In genomic region chr11:12098601-12099000, GRCh38 we compare ENCODE assay signal across 25 cellular contexts.
"Had no signal": no experiment of that assay in that cellular context is flagged by ENCODE, and none has a peak within 500 bp of the region (broad histone marks: within the 10 kb centered on the region; RNA-seq: fewer than 3 reads in every experiment).

No MANE protein-coding gene starts in this region.

- H3K36me3 ChIP-seq: esophagus muscularis mucosa, gastrocnemius medialis, left ventricle myocardium inferior, lower lobe of right lung, neural progenitor cell, ovary, tibial nerve, upper lobe of right lung, vagina had no signal

- DNase-seq: effector memory CD8-positive, alpha-beta T cell; gastrocnemius medialis; glutamatergic neuron; kidney; left cardiac atrium; left ventricle myocardium inferior; lower lobe of right lung; nucleus accumbens; ovary; right cardiac atrium; stimulated activated CD4-positive, alpha-beta T cell treated with anti-CD3 and anti-CD28 coated beads, Interleukin-4, amount 100 ng/mL, for 1 hour; stimulated activated CD8-positive, alpha-beta memory T cell treated with anti-CD3 and anti-CD28 coated beads, Interleukin-4, amount 100 ng/mL, for 48 hours; stimulated activated naive CD8-positive, alpha-beta T cell treated with anti-CD3 and anti-CD28 coated beads, Interleukin-15, Interleukin-2, amounts not matched to agents 100 U/mL and 50 U/mL, for 24 hours; upper lobe of right lung had no signal

- H3K4me2 ChIP-seq: neural progenitor cell had no signal

- H3K9me3 Mint-ChIP-seq: dendritic cell treated with granulocyte-macrophage colony-stimulating factor and Interleukin-4, amounts not matched to agents 40 ng/mL and 50 ng/mL, for 4 days; effector memory CD8-positive, alpha-beta T cell; memory B cell; mesothelial cell of epicardium; natural killer cell treated with Interleukin-12 subunit alpha and Interleukin-12 subunit beta and Interleukin-15 and Interleukin-18, amount 100 ng/mL, for 72 hours; neural progenitor cell; stimulated activated effector memory CD8-positive, alpha-beta T cell treated with anti-CD3 and anti-CD28 coated beads, Interleukin-12 subunit alpha, Interleukin-12 subunit beta, amount 100 ng/mL, for 72 hours had no signal

- H3K4me3 Mint-ChIP-seq: dendritic cell treated with granulocyte-macrophage colony-stimulating factor and Interleukin-4, amounts not matched to agents 40 ng/mL and 50 ng/mL, for 4 days; effector memory CD8-positive, alpha-beta T cell; memory B cell; mesothelial cell of epicardium; natural killer cell treated with Interleukin-12 subunit alpha and Interleukin-12 subunit beta and Interleukin-15 and Interleukin-18, amount 100 ng/mL, for 72 hours; neural progenitor cell; stimulated activated effector memory CD8-positive, alpha-beta T cell treated with anti-CD3 and anti-CD28 coated beads, Interleukin-12 subunit alpha, Interleukin-12 subunit beta, amount 100 ng/mL, for 72 hours had no signal

- H3K4me3 ChIP-seq: esophagus muscularis mucosa, gastrocnemius medialis, left ventricle myocardium inferior, lower lobe of right lung, neural progenitor cell, ovary, testis, tibial nerve, upper lobe of right lung, vagina had no signal

- H2AFZ ChIP-seq: neural progenitor cell had no signal

- H3K9me3 ChIP-seq: esophagus muscularis mucosa, gastrocnemius medialis, left ventricle myocardium inferior, lower lobe of right lung, ovary, testis, tibial nerve, upper lobe of right lung, vagina had no signal

- H3K27ac Mint-ChIP-seq: memory B cell; mesothelial cell of epicardium; neural progenitor cell; progenitor cell of endocrine pancreas; stimulated activated effector memory CD8-positive, alpha-beta T cell treated with anti-CD3 and anti-CD28 coated beads, Interleukin-12 subunit alpha, Interleukin-12 subunit beta, amount 100 ng/mL, for 72 hours had no signal

- H3K36me3 Mint-ChIP-seq: memory B cell; mesothelial cell of epicardium; natural killer cell treated with Interleukin-12 subunit alpha and Interleukin-12 subunit beta and Interleukin-15 and Interleukin-18, amount 100 ng/mL, for 72 hours; neural progenitor cell; stimulated activated effector memory CD8-positive, alpha-beta T cell treated with anti-CD3 and anti-CD28 coated beads, Interleukin-12 subunit alpha, Interleukin-12 subunit beta, amount 100 ng/mL, for 72 hours had no signal

- H3K9ac ChIP-seq: neural progenitor cell had no signal

- H3K4me1 ChIP-seq: gastrocnemius medialis had no signal

- H3K27me3 ChIP-seq: esophagus muscularis mucosa, neural progenitor cell, ovary, testis, upper lobe of right lung, vagina had no signal

- ATAC-seq: effector memory CD8-positive, alpha-beta T cell; gastrocnemius medialis; left cardiac atrium; lower lobe of right lung; natural killer cell treated with Interleukin-12 subunit alpha and Interleukin-12 subunit beta and Interleukin-15 and Interleukin-18, amount 100 ng/mL, for 72 hours; stimulated activated effector memory CD8-positive, alpha-beta T cell treated with anti-CD3 and anti-CD28 coated beads, Interleukin-12 subunit alpha, Interleukin-12 subunit beta, amount 100 ng/mL, for 72 hours; stimulated activated naive CD8-positive, alpha-beta T cell treated with anti-CD3 and anti-CD28 coated beads, Interleukin-15, Interleukin-2, amounts not matched to agents 100 U/mL and 50 U/mL, for 24 hours; upper lobe of right lung had no signal
